In the genomic region with DNA sequence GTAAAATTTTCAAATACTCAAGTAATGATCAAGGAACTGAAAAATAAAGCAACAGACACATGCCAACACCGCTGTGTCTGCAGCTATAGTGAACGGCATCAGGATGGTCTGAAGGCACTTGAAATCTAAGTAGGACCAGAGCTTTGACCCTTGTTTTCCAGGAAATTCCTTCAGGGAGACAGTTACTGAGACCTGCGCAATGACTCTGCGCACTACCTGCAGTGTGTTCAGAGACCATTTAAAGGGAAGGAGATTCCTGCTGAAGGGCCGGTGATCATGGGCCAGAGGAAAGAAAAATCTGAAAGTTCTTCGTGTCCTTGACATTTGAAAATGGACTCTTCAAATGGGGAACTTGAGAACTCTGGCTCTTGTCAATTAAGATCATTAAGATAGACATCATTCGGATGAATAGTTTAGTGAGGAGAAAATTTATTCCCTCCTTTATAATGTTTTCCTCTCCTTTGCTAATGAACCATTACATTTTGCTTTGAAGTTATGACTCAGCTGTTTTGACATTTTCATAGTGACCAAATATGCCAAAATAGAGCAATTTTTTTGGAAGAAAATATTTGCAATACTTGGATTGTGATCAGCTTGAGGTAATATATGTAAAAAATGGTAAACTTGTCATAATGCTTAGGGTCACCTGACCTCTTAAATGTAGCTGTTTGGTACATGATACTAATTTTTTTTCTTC, we compare ENCODE assay signal across 15 cellular contexts.
"Had no signal": no experiment of that assay in that cellular context is flagged by ENCODE, and none has a peak within 500 bp of the region (broad histone marks: within the 10 kb centered on the region; RNA-seq: fewer than 3 reads in every experiment).

No MANE protein-coding gene starts in this region.

- H3K27me3 ChIP-seq: gastroesophageal sphincter, heart right ventricle, upper lobe of right lung had no signal

- H3K9me3 ChIP-seq: gastroesophageal sphincter, lower lobe of right lung, thoracic aorta, upper lobe of right lung had no signal

- H3K4me3 ChIP-seq: gastroesophageal sphincter, heart right ventricle, lower lobe of right lung, thoracic aorta, upper lobe of right lung had no signal

- H3K36me3 ChIP-seq: gastroesophageal sphincter, heart right ventricle, lower lobe of right lung, thoracic aorta, upper lobe of right lung, WERI-Rb-1 had no signal

- H3K4me1 ChIP-seq: gastroesophageal sphincter, heart right ventricle, lower lobe of right lung, upper lobe of right lung had no signal

- H3K27ac ChIP-seq: gastroesophageal sphincter, heart right ventricle, lower lobe of right lung, thoracic aorta, upper lobe of right lung, WERI-Rb-1 had no signal

- ATAC-seq: effector memory CD8-positive, alpha-beta T cell; gastroesophageal sphincter; heart right ventricle; lower lobe of right lung; stimulated activated effector memory CD8-positive, alpha-beta T cell treated with anti-CD3 and anti-CD28 coated beads, Interleukin-12 subunit alpha, Interleukin-12 subunit beta, amount 100 ng/mL, for 72 hours; T-helper 17 cell; upper lobe of right lung had no signal

- DNase-seq: activated CD8-positive, alpha-beta memory T cell treated with anti-CD3 and anti-CD28 coated beads, Interleukin-2, amount 50 U/mL, for 48 hours; activated naive CD4-positive, alpha-beta T cell; activated naive CD8-positive, alpha-beta T cell treated with anti-CD3 and anti-CD28 coated beads, Interleukin-2, amount 10 ng/mL, durations not matched to agents 7 days and 5 days; aorta; dermis blood vessel endothelial cell; effector memory CD8-positive, alpha-beta T cell; heart right ventricle; lower lobe of right lung; nephron progenitor cell; T-helper 17 cell; upper lobe of right lung; WERI-Rb-1 had no signal
